Comparison of ENCODE assay signal across 11 cellular contexts in the genomic region with DNA sequence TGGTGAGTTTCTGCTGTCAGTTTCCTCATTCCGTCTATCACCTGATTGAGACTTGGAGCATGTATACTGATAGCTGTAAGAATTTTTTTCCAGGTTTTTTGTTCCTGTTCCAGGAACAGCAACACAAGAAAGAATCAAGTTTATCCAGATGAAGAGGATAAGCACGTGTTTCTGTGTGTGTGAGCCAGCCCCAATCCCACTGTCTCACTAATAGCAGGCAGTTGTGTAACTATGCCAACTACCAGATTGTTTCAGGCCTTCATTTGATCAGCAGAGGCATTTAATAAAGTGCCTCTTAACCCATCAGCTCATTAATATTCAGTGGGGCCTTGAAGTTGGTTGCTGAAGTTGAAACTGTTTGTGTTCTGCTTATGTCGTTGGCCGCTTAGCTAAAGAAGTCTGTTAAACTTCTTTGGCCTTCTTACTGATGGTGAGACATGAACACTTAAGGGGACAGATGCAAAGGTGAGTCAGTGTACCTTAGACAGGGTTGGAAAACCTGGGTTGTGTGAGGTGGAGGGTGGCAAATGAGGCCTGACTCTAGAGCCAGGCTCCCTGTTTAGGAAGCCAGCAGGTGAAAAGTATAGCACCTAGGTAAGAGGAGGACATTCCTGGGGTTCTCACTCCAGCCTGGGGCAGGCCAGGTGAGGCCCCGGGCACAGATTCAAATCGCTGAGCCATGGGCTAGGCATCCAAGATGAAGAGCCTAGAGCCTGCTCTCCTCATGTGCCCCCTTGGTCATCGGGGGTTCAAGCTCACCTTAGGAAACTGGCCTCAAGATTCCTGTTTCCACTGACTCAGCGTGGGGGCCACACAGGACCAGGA. TPM values are rescaled to one million over a fixed set of nuclear protein-coding genes. Genes with fewer than 3 reads are reported as not detected.
DNase-seq lines count a peak whose midpoint lies in the region; ATAC-seq and TF ChIP-seq lines count a peak whose summit lies in the region.
"Had no signal": no experiment of that assay in that cellular context is flagged by ENCODE, and none has a peak within 500 bp of the region (broad histone marks: within the 10 kb centered on the region; RNA-seq: fewer than 3 reads in every experiment).

No MANE protein-coding gene starts in this region.

- peak overlapping the region; percentile 18 to 40 for H3K27ac Mint-ChIP-seq in natural killer cell
- peak overlapping the region in 1 of 2 donors; percentile 13 for H3K27ac Mint-ChIP-seq in natural killer cell treated with Interleukin-12 subunit alpha and Interleukin-12 subunit beta and Interleukin-15 and Interleukin-18, amount 100 ng/mL, for 72 hours
- H3K27ac Mint-ChIP-seq in immature natural killer cell = peak overlapping the region in 1 of 6 donors; percentile 55

- DNase-seq in natural killer cell = no peak
- no peak for DNase-seq in natural killer cell treated with Interleukin-12 subunit alpha and Interleukin-12 subunit beta and Interleukin-15 and Interleukin-18, amount 100 ng/mL, for 72 hours (ENCODE audit: low spot score)
- DNase-seq in amniotic epithelial cell (ENCODE audit: low read depth) = peak; percentile 29
- DNase-seq in lung (ENCODE audit: low spot score) = peak; percentile 33
- DNase-seq in stimulated activated CD4-positive, alpha-beta T cell treated with anti-CD3 and anti-CD28 coated beads, Interleukin-15, amount 100 ng/mL, for 24 hours = no peak
- no peak for DNase-seq in hepatic stellate cell (ENCODE audit: low spot score)
- no peak for DNase-seq in NCI-H2227 (lab: John Stamatoyannopoulos, UW; ENCODE audit: unreplicated experiment)
- DNase-seq in immature natural killer cell = no peak
- DNase-seq: effector CD4-positive, alpha-beta T cell; NCI-H446 treated with DMSO at 0.1 percent for 48 hours; right lobe of liver had no signal

- H3K36me3 ChIP-seq in lung (ENCODE audit: control insufficient read depth in 2 of 2, insufficient read depth in 2 of 2, low read length in 2 of 2) = no peaks in the 10 kb centered on the region
- H3K36me3 ChIP-seq: right lobe of liver had no signal

- H3K27me3 Mint-ChIP-seq in natural killer cell (ENCODE audit: low read depth in 2 of 2) (no peaks in the 10 kb centered on the region), immature natural killer cell (ENCODE audit: low read depth in 3 of 3) (peaks cover 0 to 8% (median 0%) of the 10 kb centered on the region in 3 donors)
- H3K27me3 Mint-ChIP-seq in natural killer cell treated with Interleukin-12 subunit alpha and Interleukin-12 subunit beta and Interleukin-15 and Interleukin-18, amount 100 ng/mL, for 72 hours = no peaks in the 10 kb centered on the region

- peaks cover 3 to 13% of the 10 kb centered on the region in 2 donors for H3K4me1 ChIP-seq in lung (ENCODE audit: control insufficient read depth in 2 of 2, insufficient read depth in 2 of 2, low read length in 2 of 2)

- H3K36me3 Mint-ChIP-seq in natural killer cell = no peaks in the 10 kb centered on the region
- H3K36me3 Mint-ChIP-seq in natural killer cell treated with Interleukin-12 subunit alpha and Interleukin-12 subunit beta and Interleukin-15 and Interleukin-18, amount 100 ng/mL, for 72 hours = peaks cover 4% of the 10 kb centered on the region
- peaks cover 0 to 1% (median 0%) of the 10 kb centered on the region in 3 donors for H3K36me3 Mint-ChIP-seq in immature natural killer cell

- peak overlapping the region; percentile 37 for H3K4me3 Mint-ChIP-seq in natural killer cell
- no peak overlapping the region for H3K4me3 Mint-ChIP-seq in natural killer cell treated with Interleukin-12 subunit alpha and Interleukin-12 subunit beta and Interleukin-15 and Interleukin-18, amount 100 ng/mL, for 72 hours
- no peak overlapping the region for H3K4me3 Mint-ChIP-seq in immature natural killer cell

- TF ChIP-seq CTCF in natural killer cell (IDR thresholded peaks at IDR 0.05) (no peak), lung (IDR thresholded peaks at IDR 0.05; ENCODE audit: control extremely low read depth, extremely low read depth) (no peak)

- no peaks in the 10 kb centered on the region for H3K9me3 Mint-ChIP-seq in natural killer cell
- no peaks in the 10 kb centered on the region for H3K9me3 Mint-ChIP-seq in natural killer cell treated with Interleukin-12 subunit alpha and Interleukin-12 subunit beta and Interleukin-15 and Interleukin-18, amount 100 ng/mL, for 72 hours
- H3K9me3 Mint-ChIP-seq in immature natural killer cell = no peaks in the 10 kb centered on the region

- WGBS in lung, 2 donors = 71 to 78% methylated on average over 8 of the region's 8 CpGs

- no peaks in the 10 kb centered on the region for H3K9me3 ChIP-seq in lung (ENCODE audit: control insufficient read depth in 2 of 2, insufficient read depth in 1 of 2, low read length in 1 of 2)
- H3K9me3 ChIP-seq: right lobe of liver had no signal

- H3K27me3 ChIP-seq in lung (ENCODE audit: control insufficient read depth, insufficient read depth) = no peaks in the 10 kb centered on the region
- H3K27me3 ChIP-seq: right lobe of liver had no signal

- peak overlapping the region; percentile 24 to 50 for H3K27ac ChIP-seq in lung (ENCODE audit: low read depth in 1 of 2, low read length in 1 of 2)
- H3K27ac ChIP-seq: right lobe of liver had no signal

- ATAC-seq in natural killer cell = no peak
- ATAC-seq in natural killer cell treated with Interleukin-12 subunit alpha and Interleukin-12 subunit beta and Interleukin-15 and Interleukin-18, amount 100 ng/mL, for 72 hours = no peak
- ATAC-seq in lung (ENCODE audit: insufficient read depth, low FRiP score) = peak; percentile 6
- ATAC-seq: right lobe of liver had no signal

- intact Hi-C loops in natural killer cell (cut with micrococcal nuclease) = no loop called here

- H3K4me3 ChIP-seq in lung = no peak overlapping the region
- H3K4me3 ChIP-seq: right lobe of liver had no signal

- H3K4me1 Mint-ChIP-seq in natural killer cell (peaks cover 34 to 53% of the 10 kb centered on the region in 2 donors), immature natural killer cell (peaks cover 59 to 76% of the 10 kb centered on the region in 2 donors)
- peaks cover 42 to 51% of the 10 kb centered on the region in 2 donors for H3K4me1 Mint-ChIP-seq in natural killer cell treated with Interleukin-12 subunit alpha and Interleukin-12 subunit beta and Interleukin-15 and Interleukin-18, amount 100 ng/mL, for 72 hours (ENCODE audit: low read depth in 2 of 2)

RNA-seq across cellular contexts. Expression of gene ANKRD13A, which starts 3.7 kb away (rescaled TPM):
- total RNA-seq in natural killer cell (10 to 100 TPM; 74.9 to 93.6 (median 90.7) TPM), lung (10 to 100 TPM; 68.8 to 83.0 TPM)
- total RNA-seq in natural killer cell treated with Interleukin-12 subunit alpha and Interleukin-12 subunit beta and Interleukin-15 and Interleukin-18, amount 100 ng/mL, for 72 hours = 10 to 100 TPM; 65.0 to 81.8 TPM
- polyA plus RNA-seq in lung (10 to 100 TPM; 21.6 to 38.8 TPM), immature natural killer cell (10 to 100 TPM; 39.8 to 62.9 (median 40.8) TPM)

RNA-seq across cellular contexts. Expression of gene GIT2, which starts 6.7 kb away (rescaled TPM):
- total RNA-seq in natural killer cell (100 to 1,000 TPM in 2 of 3 donors, 10 to 100 TPM in 1; 98.8 to 118 (median 117) TPM), lung (10 to 100 TPM; 55.5 to 75.8 TPM)
- total RNA-seq in natural killer cell treated with Interleukin-12 subunit alpha and Interleukin-12 subunit beta and Interleukin-15 and Interleukin-18, amount 100 ng/mL, for 72 hours = 10 to 100 TPM; 87.5 to 94.2 TPM
- polyA plus RNA-seq in lung (10 to 100 TPM; 13.5 to 24.7 TPM), immature natural killer cell (10 to 100 TPM; 54.6 to 100.0 (median 68.7) TPM)

RNA-seq across cellular contexts. Expression of gene C12orf76, which starts 45.4 kb away (rescaled TPM):
- total RNA-seq in natural killer cell (10 to 100 TPM in 2 of 3 donors, 1 to 10 TPM in 1; 9.9 to 12.1 (median 10.9) TPM), lung (10 to 100 TPM; 23.3 to 30.5 TPM)
- total RNA-seq in natural killer cell treated with Interleukin-12 subunit alpha and Interleukin-12 subunit beta and Interleukin-15 and Interleukin-18, amount 100 ng/mL, for 72 hours = 10 to 100 TPM; 10.1 to 12.3 TPM
- polyA plus RNA-seq in lung (10 to 100 TPM; 15.4 to 24.6 TPM), immature natural killer cell (10 to 100 TPM in 2 of 3 donors, 1 to 10 TPM in 1; 9.8 to 17.7 (median 13.6) TPM)

Comparison
In these comparisons a context has a peak if more than half of its experiments do, and no peak if none do; other contexts are left out.
1. DNase-seq: peak in amniotic epithelial cell (single experiment) and lung (single experiment); none in natural killer cell (single experiment), natural killer cell treated with Interleukin-12 subunit alpha and Interleukin-12 subunit beta and Interleukin-15 and Interleukin-18, amount 100 ng/mL, for 72 hours (single experiment), stimulated activated CD4-positive, alpha-beta T cell treated with anti-CD3 and anti-CD28 coated beads, Interleukin-15, amount 100 ng/mL, for 24 hours (single experiment), hepatic stellate cell (single experiment), NCI-H2227 (single experiment) and immature natural killer cell (0 of 3).